ENCODE assay signal across 16 cellular contexts in genomic region chr3:30198162-30198561, GRCh38.
A peak's percentile ranks its signal among the peaks of the same experiment; 100 is the strongest.
DNase-seq lines count a peak whose midpoint lies in the region; ATAC-seq, FAIRE-seq and TF ChIP-seq lines count a peak whose summit lies in the region.
"Had no signal": no experiment of that assay in that cellular context is flagged by ENCODE, and none has a peak within 500 bp of the region (broad histone marks: within the 10 kb centered on the region; RNA-seq: fewer than 3 reads in every experiment).

No MANE protein-coding gene starts in this region.

- H3K9ac ChIP-seq in DND-41 (ENCODE audit: low read depth, low read length) (no peak overlapping the region), keratinocyte (ENCODE audit: control insufficient read depth, extremely low read depth, insufficient read depth, low read length) (no peak overlapping the region)

- H3K9me3 ChIP-seq in DND-41 (ENCODE audit: insufficient read depth, low read length, severe bottlenecking) (no peaks in the 10 kb centered on the region), keratinocyte (ENCODE audit: control insufficient read depth, low read depth, low read length) (no peaks in the 10 kb centered on the region)
- H3K9me3 ChIP-seq: stomach, vagina had no signal

- H3K4me2 ChIP-seq in DND-41 (ENCODE audit: insufficient read depth, low read length) (no peak overlapping the region), keratinocyte (ENCODE audit: control insufficient read depth, extremely low read depth, insufficient read depth, low read depth, low read length) (no peak overlapping the region)

- no peak for FAIRE-seq in keratinocyte (lab: Jason Lieb, UNC)
- FAIRE-seq: K562 had no signal

- no peak for ATAC-seq in DND-41 (ENCODE audit: insufficient read depth, low read depth)
- ATAC-seq: K562, left colon had no signal

- TF ChIP-seq CTCF in DND-41 (IDR thresholded peaks at IDR 0.05; ENCODE audit: borderline replicate concordance, extremely low read depth, low read length, poor library complexity, severe bottlenecking) (no peak), cardiac fibroblast (IDR thresholded peaks at IDR 0.05; ENCODE audit: low read depth, low read length) (no peak), keratinocyte (optimal IDR thresholded peaks at IDR 0.05 in 1 of 3, IDR thresholded peaks at IDR 0.05 in 1 of 3, conservative IDR thresholded peaks at IDR 0.05 in 1 of 3; ENCODE audit: extremely low read depth in 1 of 3, insufficient read depth in 2 of 3, low read length in 3 of 3) (no peak)

- H3K36me3 ChIP-seq in DND-41 (ENCODE audit: insufficient read depth, low read length) (no peaks in the 10 kb centered on the region), keratinocyte (ENCODE audit: control insufficient read depth in 2 of 2, extremely low read depth in 1 of 2, insufficient read depth in 2 of 2, low read length in 2 of 2) (no peaks in the 10 kb centered on the region)
- H3K36me3 ChIP-seq: stomach, vagina had no signal

- dilution Hi-C loops in keratinocyte (cut with MboI; ENCODE audit: extremely low pct_ligation_motif_present, low sequenced_read_pairs) = no loop called here

- H3K27me3 ChIP-seq in DND-41 (ENCODE audit: insufficient read depth, low read length, poor library complexity) (no peaks in the 10 kb centered on the region), keratinocyte (ENCODE audit: control insufficient read depth, extremely low read depth, insufficient read depth, low read length) (no peaks in the 10 kb centered on the region)
- H3K27me3 ChIP-seq: stomach, vagina had no signal

- DNase-seq in DND-41 (no peak), NCI-H146 (lab: John Stamatoyannopoulos, UW) (peak; percentile 13), cardiac fibroblast (ENCODE audit: low read depth in 2 of 2) (peak; percentile 33 to 37), keratinocyte (ENCODE audit: low read depth, low spot score) (no peak), NCI-H2196 (lab: John Stamatoyannopoulos, UW; ENCODE audit: unreplicated experiment) (no peak), NOMO-1 treated with dmso at 0.1 percent for 144 hours (lab: John Stamatoyannopoulos, UW; ENCODE audit: unreplicated experiment) (no peak), Ammon's horn (ENCODE audit: low spot score) (no peak)
- DNase-seq in stimulated activated CD4-positive, alpha-beta T cell treated with anti-CD3 and anti-CD28 coated beads, Interleukin-12 subunit alpha, Interleukin-12 subunit beta, amount 100 ng/mL, for 4 hours = no peak
- DNase-seq: activated CD4-positive, CD25-positive, alpha-beta regulatory T cell; amygdala; left colon; NCI-H1436 treated with DMSO at 0.1 percent for 48 hours; NCI-H446 treated with DMSO at 0.1 percent for 48 hours; stomach had no signal

- H3K4me1 ChIP-seq in DND-41 (ENCODE audit: insufficient read depth, low read length) (peaks cover 11% of the 10 kb centered on the region; the same call in 1 of the 2 replicates), keratinocyte (ENCODE audit: control insufficient read depth, extremely low read depth, insufficient read depth, low read length) (no peaks in the 10 kb centered on the region)
- H3K4me1 ChIP-seq: vagina had no signal

- no peaks in the 10 kb centered on the region for H4K20me1 ChIP-seq in DND-41 (ENCODE audit: insufficient read depth, low read length)
- H4K20me1 ChIP-seq in keratinocyte (ENCODE audit: control insufficient read depth, extremely low read depth, insufficient read depth, low read length) = no peaks in the 10 kb centered on the region

- H3K27ac ChIP-seq in DND-41 (ENCODE audit: low read length) (no peak overlapping the region), keratinocyte (ENCODE audit: control insufficient read depth, insufficient read depth, low read length) (no peak overlapping the region)
- H3K27ac ChIP-seq: stomach, vagina had no signal

- H3K4me3 ChIP-seq in DND-41 (ENCODE audit: low read depth in 1 of 2, low read length in 2 of 2) = no peak overlapping the region
- H3K4me3 ChIP-seq in cardiac fibroblast (replicated peaks in 1 of 2; ENCODE audit: low read depth in 2 of 2, low read length in 2 of 2) = no peak overlapping the region
- no peak overlapping the region for H3K4me3 ChIP-seq in keratinocyte (ENCODE audit: control insufficient read depth in 2 of 3, extremely low read depth in 1 of 3, insufficient read depth in 2 of 3, low read depth in 1 of 3, low read length in 3 of 3)
- H3K4me3 ChIP-seq: K562, stomach, vagina had no signal

- H2AFZ ChIP-seq in DND-41 (ENCODE audit: low read depth, low read length) (peak overlapping the region; percentile 41; the same call in 1 of the 2 replicates), keratinocyte (ENCODE audit: control insufficient read depth, low read length) (peak overlapping the region; percentile 27)

- no peaks in the 10 kb centered on the region for H3K9me1 ChIP-seq in keratinocyte (ENCODE audit: control insufficient read depth, extremely low read depth, insufficient read depth, low read length)

- H3K79me2 ChIP-seq in DND-41 (ENCODE audit: insufficient read depth, low read length) = no peaks in the 10 kb centered on the region
- no peaks in the 10 kb centered on the region for H3K79me2 ChIP-seq in keratinocyte (ENCODE audit: control insufficient read depth, insufficient read depth, low read length)

Comparison
In these comparisons a context has a peak if more than half of its experiments do, and no peak if none do; other contexts are left out.
1. DNase-seq: peak in NCI-H146 (single experiment) and cardiac fibroblast (2 of 2); none in DND-41 (single experiment), keratinocyte (single experiment), NCI-H2196 (single experiment), stimulated activated CD4-positive, alpha-beta T cell treated with anti-CD3 and anti-CD28 coated beads, Interleukin-12 subunit alpha, Interleukin-12 subunit beta, amount 100 ng/mL, for 4 hours (single experiment), NOMO-1 treated with dmso at 0.1 percent for 144 hours (single experiment) and Ammon's horn (single experiment).